14 cellular contexts compared by ENCODE assay signal in the genomic region with DNA sequence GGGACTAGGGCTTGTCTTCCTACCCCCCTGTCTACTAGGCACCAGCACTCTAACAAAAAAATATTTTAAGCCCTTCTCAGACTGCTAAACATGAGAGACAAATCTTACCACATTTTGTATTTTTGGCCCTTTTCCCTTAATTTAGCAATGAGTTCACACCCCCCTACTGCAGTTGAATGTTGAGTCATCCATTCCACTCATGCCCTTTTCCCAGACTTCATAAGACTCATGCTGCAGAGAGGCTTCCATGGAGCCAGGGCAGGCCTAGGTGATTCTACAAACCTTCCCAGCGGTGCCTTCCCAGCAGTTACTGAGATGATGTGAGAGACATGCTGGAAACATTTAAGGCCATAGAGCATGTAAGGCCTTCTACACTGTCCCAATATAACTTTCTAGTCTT. TPM values are rescaled to one million over a fixed set of nuclear protein-coding genes. Genes with fewer than 3 reads are reported as not detected.
DNase-seq lines count a peak whose midpoint lies in the region; ATAC-seq and TF ChIP-seq lines count a peak whose summit lies in the region.
"Had no signal": no experiment of that assay in that cellular context is flagged by ENCODE, and none has a peak within 500 bp of the region (broad histone marks: within the 10 kb centered on the region; RNA-seq: fewer than 3 reads in every experiment).

No MANE protein-coding gene starts in this region.

- H3K4me1 Mint-ChIP-seq in naive thymus-derived CD4-positive, alpha-beta T cell = no peaks in the 10 kb centered on the region
- H3K4me1 Mint-ChIP-seq: central memory CD8-positive, alpha-beta T cell had no signal

- peaks cover 0 to 16% (median 6%) of the 10 kb centered on the region in 11 donors for H3K9me3 Mint-ChIP-seq in naive thymus-derived CD4-positive, alpha-beta T cell
- H3K9me3 Mint-ChIP-seq: central memory CD8-positive, alpha-beta T cell had no signal

- TF ChIP-seq CTCF in AG10803 (conservative IDR thresholded peaks at IDR 0.05; ENCODE audit: low read length) = no peak
- TF ChIP-seq CTCF in osteoblast (IDR thresholded peaks at IDR 0.05; ENCODE audit: extremely low read depth, low read depth, low read length) = no peak

- POLR2A ChIA-PET in naive thymus-derived CD4-positive, alpha-beta T cell (lab: Charles Lee) = no interaction called here

- peak; percentile 96 for DNase-seq in AG10803 (ENCODE audit: low read depth)
- DNase-seq in M059J (ENCODE audit: low read depth) = peak; percentile 93
- peak; percentile 89 for DNase-seq in fibroblast of gingiva (ENCODE audit: low read depth)
- peak; percentile 94 for DNase-seq in osteoblast (ENCODE audit: insufficient read length, low spot score, missing footprints)
- no peak for DNase-seq in UCSD-AML1 (lab: John Stamatoyannopoulos, UW; ENCODE audit: unreplicated experiment)
- DNase-seq in NCI-H510A treated with DMSO at 0.1 percent for 48 hours (lab: John Stamatoyannopoulos, UW) = no peak
- DNase-seq in naive thymus-derived CD4-positive, alpha-beta T cell = no peak
- DNase-seq: CD4-positive, alpha-beta T cell; NCI-H1417; NCI-H82 had no signal

- H3K4me3 Mint-ChIP-seq in naive thymus-derived CD4-positive, alpha-beta T cell = no peak overlapping the region
- H3K4me3 Mint-ChIP-seq: CD4-positive, alpha-beta T cell; central memory CD8-positive, alpha-beta T cell had no signal

- CTCF ChIA-PET in naive thymus-derived CD4-positive, alpha-beta T cell (lab: Charles Lee) = no interaction called here

- intact Hi-C loops in naive thymus-derived CD4-positive, alpha-beta T cell (cut with micrococcal nuclease) = no loop called here

- H3K4me3 ChIP-seq in AG10803 (ENCODE audit: low read length) = no peak overlapping the region
- H3K4me3 ChIP-seq in osteoblast (ENCODE audit: insufficient read depth, low read length) = no peak overlapping the region
- no peak overlapping the region for H3K4me3 ChIP-seq in naive thymus-derived CD4-positive, alpha-beta T cell (ENCODE audit: low read length)
- H3K4me3 ChIP-seq: SK-N-MC had no signal

- peak overlapping the region; percentile 11 for H2AFZ ChIP-seq in osteoblast (ENCODE audit: low read length)

- H3K27me3 Mint-ChIP-seq in naive thymus-derived CD4-positive, alpha-beta T cell = peaks cover 0 to 15% (median 7%) of the 10 kb centered on the region in 5 donors

- H3K27ac Mint-ChIP-seq in naive thymus-derived CD4-positive, alpha-beta T cell = peak overlapping the region in 1 of 9 donors; percentile 43
- H3K27ac Mint-ChIP-seq: CD4-positive, alpha-beta T cell had no signal

- H3K36me3 Mint-ChIP-seq in naive thymus-derived CD4-positive, alpha-beta T cell = peaks cover 0 to 7% (median 6%) of the 10 kb centered on the region in 5 donors

- peaks cover 38% of the 10 kb centered on the region for H3K4me1 ChIP-seq in osteoblast (ENCODE audit: insufficient read depth, low read length)
- no peaks in the 10 kb centered on the region for H3K4me1 ChIP-seq in naive thymus-derived CD4-positive, alpha-beta T cell (ENCODE audit: control insufficient read depth in 2 of 2, insufficient read depth in 2 of 2, low read length in 2 of 2)

- ATAC-seq in naive thymus-derived CD4-positive, alpha-beta T cell = no peak
- no peak for ATAC-seq in HG02884 (IDR thresholded peaks at IDR 0.05; ENCODE audit: unreplicated experiment)
- ATAC-seq: esophagus mucosa had no signal

- peak overlapping the region; percentile 79 for H3K27ac ChIP-seq in osteoblast (ENCODE audit: low read depth, low read length)
- no peak overlapping the region for H3K27ac ChIP-seq in naive thymus-derived CD4-positive, alpha-beta T cell (ENCODE audit: low read depth, low read length)
- H3K27ac ChIP-seq: SK-N-MC had no signal

- H4K20me1 ChIP-seq in osteoblast (ENCODE audit: insufficient read depth, low read length) = no peaks in the 10 kb centered on the region

- H3K9me3 ChIP-seq in osteoblast (ENCODE audit: low read depth, low read length) = no peaks in the 10 kb centered on the region
- H3K9me3 ChIP-seq in naive thymus-derived CD4-positive, alpha-beta T cell (ENCODE audit: control insufficient read depth in 2 of 3, low read length in 3 of 3) = no peaks in the 10 kb centered on the region

- H3K27me3 ChIP-seq in osteoblast (ENCODE audit: insufficient read depth, low read length) = no peaks in the 10 kb centered on the region
- H3K27me3 ChIP-seq in naive thymus-derived CD4-positive, alpha-beta T cell (ENCODE audit: control insufficient read depth in 2 of 2, insufficient read depth in 2 of 2, low read length in 2 of 2) = no peaks in the 10 kb centered on the region

- H3K79me2 ChIP-seq in osteoblast (ENCODE audit: insufficient read depth, low read length) = no peaks in the 10 kb centered on the region

- H3K4me2 ChIP-seq in osteoblast (ENCODE audit: insufficient read depth, low read length) = peak overlapping the region; percentile 28

- no peaks in the 10 kb centered on the region for H3K36me3 ChIP-seq in osteoblast (ENCODE audit: insufficient read depth, low read length)
- no peaks in the 10 kb centered on the region for H3K36me3 ChIP-seq in naive thymus-derived CD4-positive, alpha-beta T cell (ENCODE audit: control insufficient read depth in 2 of 3, insufficient read depth in 3 of 3, low read length in 3 of 3)

RNA-seq across cellular contexts. Expression of gene PXDC1, which starts 53.9 kb away (rescaled TPM):
- 75.3 and 89.8 TPM in 2 replicates for total RNA-seq in M059J (2014; rRNA removed; shearing (Covaris generic))
- total RNA-seq in osteoblast = 144 and 161 TPM in 2 replicates
- total RNA-seq in naive thymus-derived CD4-positive, alpha-beta T cell = under 1 TPM; 0.29 to 0.68 (median 0.39) TPM
- not detected for polyA plus RNA-seq in naive thymus-derived CD4-positive, alpha-beta T cell

Comparison
In these comparisons a context has a peak if more than half of its experiments do, and no peak if none do; other contexts are left out.
1. DNase-seq: peak in AG10803 (single experiment), M059J (single experiment), fibroblast of gingiva (single experiment) and osteoblast (single experiment); none in UCSD-AML1 (single experiment), NCI-H510A treated with DMSO at 0.1 percent for 48 hours (single experiment) and naive thymus-derived CD4-positive, alpha-beta T cell (0 of 9).
2. RNA of gene PXDC1, which starts 53.9 kb away (total RNA-seq): 144 to 161 TPM in osteoblast and 75.3 to 89.8 TPM in M059J; 0.29 to 0.68 TPM in naive thymus-derived CD4-positive, alpha-beta T cell; every median in the first group is over 10 times any median in the second.